Comparison of ENCODE assay signal across 8 cellular contexts in genomic region chr10:97686301-97686961, GRCh38. TPM values are rescaled to one million over a fixed set of nuclear protein-coding genes. Genes with fewer than 3 reads are reported as not detected.
DNase-seq lines count a peak whose midpoint lies in the region; ATAC-seq and TF ChIP-seq lines count a peak whose summit lies in the region.

No MANE protein-coding gene starts in this region.

- H3K9me2 ChIP-seq in hepatocyte (replicated peaks; ENCODE audit: insufficient read depth), result no peaks in the 10 kb centered on the region

- H3K9me3 ChIP-seq in AG04450 (ENCODE audit: control insufficient read depth, insufficient read depth, low read length) (no peaks in the 10 kb centered on the region; the same call in 1 of the 2 replicates), hepatocyte (ENCODE audit: low read depth) (no peaks in the 10 kb centered on the region)

- no peaks in the 10 kb centered on the region for H3K27me3 Mint-ChIP-seq in activated T-helper 17 cell treated with anti-CD3 and anti-CD28 coated beads, Interleukin-2, amount 50 U/mL, for 72 hours

- H3K4me1 Mint-ChIP-seq in activated T-helper 17 cell treated with anti-CD3 and anti-CD28 coated beads, Interleukin-2, amount 50 U/mL, for 72 hours, result peaks cover 6% of the 10 kb centered on the region

- H4K20me1 ChIP-seq in hepatocyte (ENCODE audit: insufficient read depth, poor library complexity, severe bottlenecking), result no peaks in the 10 kb centered on the region

- ATAC-seq in activated T-helper 17 cell treated with anti-CD3 and anti-CD28 coated beads, Interleukin-2, amount 50 U/mL, for 72 hours (replicated peaks), result peak; percentile 28
- ATAC-seq in GM19023 (IDR thresholded peaks at IDR 0.05; ENCODE audit: unreplicated experiment) (no peak), GM18861 (IDR thresholded peaks at IDR 0.05; ENCODE audit: unreplicated experiment) (no peak)

- no peaks in the 10 kb centered on the region for H3K9me3 Mint-ChIP-seq in activated T-helper 17 cell treated with anti-CD3 and anti-CD28 coated beads, Interleukin-2, amount 50 U/mL, for 72 hours

- CTCF ChIA-PET in AG04450 (lab: Charles Lee), result interaction anchor here (0.6 to 7.4 kb wide), 13 partner anchors 9 to 114 kb away, joined by 3 to 71 read pairs (median 4); partner anchors contain the start of genes ANKRD2 and MARVELD1

- H3K79me2 ChIP-seq in hepatocyte, result peaks cover 42% of the 10 kb centered on the region

- no peak for DNase-seq in AG04450 (ENCODE audit: low read depth, low spot score)
- peak; percentile 2 for DNase-seq in HCEC 1CT
- no peak for DNase-seq in hepatocyte (ENCODE audit: low spot score)
- DNase-seq in NCI-H69 (lab: John Stamatoyannopoulos, UW), result no peak

- H2AFZ ChIP-seq in hepatocyte, result peak overlapping the region; percentile 41

- H3K4me1 ChIP-seq in hepatocyte (ENCODE audit: insufficient read depth), result peaks cover 56% of the 10 kb centered on the region

- H3K27ac Mint-ChIP-seq in activated T-helper 17 cell treated with anti-CD3 and anti-CD28 coated beads, Interleukin-2, amount 50 U/mL, for 72 hours, result no peak overlapping the region

- H3K27me3 ChIP-seq in AG04450 (ENCODE audit: control insufficient read depth, insufficient read depth, low read length) (no peaks in the 10 kb centered on the region), hepatocyte (no peaks in the 10 kb centered on the region)

- no peaks in the 10 kb centered on the region for H3K36me3 Mint-ChIP-seq in activated T-helper 17 cell treated with anti-CD3 and anti-CD28 coated beads, Interleukin-2, amount 50 U/mL, for 72 hours (ENCODE audit: low read depth)

- POLR2A ChIA-PET in AG04450 (lab: Yijun Ruan, JAX), result interaction anchor here (0.6 to 2.8 kb wide), 17 partner anchors 9 to 756 kb away, joined by 3 to 52 read pairs (median 7); partner anchors contain the start of genes MARVELD1, PI4K2A, RRP12 and ZFYVE27

- TF ChIP-seq CTCF in AG04450 (IDR thresholded peaks at IDR 0.05; ENCODE audit: low read depth, low read length) (no peak), hepatocyte (IDR thresholded peaks at IDR 0.05; ENCODE audit: poor library complexity) (no peak)

- WGBS in hepatocyte (ENCODE audit: low lambda C conversion rate, missing lambda C conversion rate), result 25% methylated on average over 14 of the region's 14 CpGs

- H3K4me2 ChIP-seq in hepatocyte, result peak overlapping the region; percentile 87

- H3K27ac ChIP-seq in AG04450 (ENCODE audit: low read depth, low read length) (peak overlapping the region; percentile 93), hepatocyte (peak overlapping the region; percentile 89), skin epidermis (peak overlapping the region in 20 of 21 experiments; percentile 68 to 97 (median 84))

- no peaks in the 10 kb centered on the region for H3K36me3 ChIP-seq in hepatocyte (replicated peaks; ENCODE audit: insufficient read depth, low read depth)

- H3K4me3 Mint-ChIP-seq in activated T-helper 17 cell treated with anti-CD3 and anti-CD28 coated beads, Interleukin-2, amount 50 U/mL, for 72 hours, result peak overlapping the region; percentile 70

- peak overlapping the region; percentile 71 for H3K4me3 ChIP-seq in AG04450 (ENCODE audit: low read depth, low read length)
- peak overlapping the region; percentile 50 for H3K4me3 ChIP-seq in hepatocyte
- peak overlapping the region; percentile 46 to 82 (median 67) for H3K4me3 ChIP-seq in skin epidermis

RNA-seq across cellular contexts. Expression of gene AVPI1, which starts 0.6 kb away (rescaled TPM):
- polyA plus RNA-seq in AG04450 (2011; rRNA removed), result 26.5 and 36.9 TPM in 2 replicates
- 21.9 and 29.1 TPM in 2 replicates for polyA minus RNA-seq in AG04450 (2011; rRNA and poly(A)+ RNA removed)
- 1 to 10 TPM; 1.5 to 1.9 TPM for total RNA-seq in activated T-helper 17 cell treated with anti-CD3 and anti-CD28 coated beads, Interleukin-2, amount 50 U/mL, for 72 hours
- total RNA-seq in hepatocyte, result 23.8 and 26.4 TPM in 2 replicates
- polyA plus RNA-seq in hepatocyte, result 28.5 and 34.1 TPM in 2 replicates

RNA-seq across cellular contexts. Expression of gene MARVELD1, which starts 27.1 kb away (rescaled TPM):
- polyA plus RNA-seq in AG04450 (2011; rRNA removed) (65.5 and 76.2 TPM in 2 replicates), hepatocyte (52.5 and 53.1 TPM in 2 replicates)
- 40.1 and 45.7 TPM in 2 replicates for polyA minus RNA-seq in AG04450 (2011; rRNA and poly(A)+ RNA removed)
- total RNA-seq in activated T-helper 17 cell treated with anti-CD3 and anti-CD28 coated beads, Interleukin-2, amount 50 U/mL, for 72 hours, result 1 to 10 TPM; 2.0 TPM
- 25.4 and 29.5 TPM in 2 replicates for total RNA-seq in hepatocyte

RNA-seq across cellular contexts. Expression of gene PI4K2A, which starts 46.0 kb away (rescaled TPM):
- polyA plus RNA-seq in AG04450 (2011; rRNA removed), result 35.6 and 36.1 TPM in 2 replicates
- 25.5 and 28.4 TPM in 2 replicates for polyA minus RNA-seq in AG04450 (2011; rRNA and poly(A)+ RNA removed)
- total RNA-seq in activated T-helper 17 cell treated with anti-CD3 and anti-CD28 coated beads, Interleukin-2, amount 50 U/mL, for 72 hours, result 10 to 100 TPM in 1 of 2 donors, 1 to 10 TPM in 1; 6.6 to 12.4 TPM
- total RNA-seq in hepatocyte, result 25.9 and 26.5 TPM in 2 replicates
- polyA plus RNA-seq in hepatocyte, result 19.6 and 22.4 TPM in 2 replicates

RNA-seq across cellular contexts. Expression of gene ZFYVE27, which starts 50.5 kb away (rescaled TPM):
- polyA plus RNA-seq in AG04450 (2011; rRNA removed) (11.1 and 13.5 TPM in 2 replicates), hepatocyte (30.3 and 31.9 TPM in 2 replicates)
- polyA minus RNA-seq in AG04450 (2011; rRNA and poly(A)+ RNA removed), result 11.6 and 15.1 TPM in 2 replicates
- 10 to 100 TPM; 31.1 to 36.8 TPM for total RNA-seq in activated T-helper 17 cell treated with anti-CD3 and anti-CD28 coated beads, Interleukin-2, amount 50 U/mL, for 72 hours
- total RNA-seq in hepatocyte, result 20.1 and 24.9 TPM in 2 replicates

RNA-seq across cellular contexts. Expression of gene MORN4, which starts 53.1 kb away (rescaled TPM):
- 14.4 and 16.0 TPM in 2 replicates for polyA plus RNA-seq in AG04450 (2011; rRNA removed)
- 4.6 and 5.0 TPM in 2 replicates for polyA minus RNA-seq in AG04450 (2011; rRNA and poly(A)+ RNA removed)
- 1 to 10 TPM in 1 of 2 donors, under 1 TPM in 1; 0.79 to 2.4 TPM for total RNA-seq in activated T-helper 17 cell treated with anti-CD3 and anti-CD28 coated beads, Interleukin-2, amount 50 U/mL, for 72 hours
- 8.5 and 10.6 TPM in 2 replicates for total RNA-seq in hepatocyte
- 15.6 and 18.4 TPM in 2 replicates for polyA plus RNA-seq in hepatocyte
